Comparison of ENCODE assay signal across 21 cellular contexts in the genomic region with DNA sequence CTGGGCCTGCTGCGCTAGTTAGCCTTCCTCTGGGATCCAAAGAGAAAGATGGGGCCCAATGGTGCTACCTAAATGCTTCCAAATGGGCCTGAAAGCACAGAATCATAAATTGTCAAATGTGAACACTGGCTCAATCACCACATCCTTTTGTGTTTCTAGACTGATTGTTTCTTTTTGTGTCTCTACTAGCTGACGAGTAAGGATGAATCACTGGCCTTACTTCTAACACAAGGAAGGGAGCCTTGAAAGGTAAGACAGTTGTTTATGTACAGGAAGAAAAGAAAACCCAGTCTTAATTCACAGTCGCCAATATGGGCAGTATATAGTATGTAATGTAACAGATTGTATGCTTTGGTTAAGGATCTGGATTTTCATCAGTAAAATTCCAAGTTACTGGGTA.
DNase-seq lines count a peak whose midpoint lies in the region; ATAC-seq, FAIRE-seq and TF ChIP-seq lines count a peak whose summit lies in the region.
"Had no signal": no experiment of that assay in that cellular context is flagged by ENCODE, and none has a peak within 500 bp of the region (broad histone marks: within the 10 kb centered on the region; RNA-seq: fewer than 3 reads in every experiment).

No MANE protein-coding gene starts in this region.

- dilution Hi-C loops in keratinocyte (cut with MboI; ENCODE audit: extremely low pct_ligation_motif_present, low sequenced_read_pairs), result no loop called here

- no peak overlapping the region for H3K4me3 ChIP-seq in CD4-positive, CD25-positive, alpha-beta regulatory T cell (ENCODE audit: low read depth, low read length)
- H3K4me3 ChIP-seq in SU-DHL-6 (ENCODE audit: insufficient read depth, low read length, poor library complexity, severe bottlenecking) (no peak overlapping the region), keratinocyte (ENCODE audit: control insufficient read depth in 2 of 3, extremely low read depth in 1 of 3, insufficient read depth in 2 of 3, low read depth in 1 of 3, low read length in 3 of 3) (no peak overlapping the region)
- H3K4me3 ChIP-seq: GM23338, K562 had no signal

- FAIRE-seq in keratinocyte (lab: Jason Lieb, UNC), result peak; percentile 69
- FAIRE-seq: G401.6, GM18507, K562 had no signal

- peaks cover 3 to 16% (median 8%) of the 10 kb centered on the region in 7 donors for H3K9me3 Mint-ChIP-seq in CD4-positive, CD25-positive, alpha-beta regulatory T cell

- H3K9me3 ChIP-seq in CD4-positive, CD25-positive, alpha-beta regulatory T cell (ENCODE audit: control insufficient read depth in 2 of 2, low read length in 2 of 2), result no peaks in the 10 kb centered on the region
- no peaks in the 10 kb centered on the region for H3K9me3 ChIP-seq in SU-DHL-6 (ENCODE audit: insufficient read depth, low read length)
- H3K9me3 ChIP-seq in keratinocyte (ENCODE audit: control insufficient read depth, low read depth, low read length), result no peaks in the 10 kb centered on the region

- DNase-seq in CD4-positive, CD25-positive, alpha-beta regulatory T cell, result peak in 1 of 3 donors; percentile 33
- peak; percentile 6 for DNase-seq in ELR (ENCODE audit: low read depth)
- no peak for DNase-seq in keratinocyte (ENCODE audit: low read depth, low spot score)
- no peak for DNase-seq in RWPE1 (ENCODE audit: low spot score)
- DNase-seq: Calu3, DMS53, NCI-H1092, NCI-H2107, NCI-H2227 treated with DMSO at 0.1 percent for 48 hours, NCI-H526, OCI-M1, RPMI8226 had no signal

- H3K27me3 ChIP-seq in CD4-positive, CD25-positive, alpha-beta regulatory T cell (ENCODE audit: control insufficient read depth, insufficient read depth, low read length), result no peaks in the 10 kb centered on the region
- no peaks in the 10 kb centered on the region for H3K27me3 ChIP-seq in SU-DHL-6 (ENCODE audit: low read length)
- no peaks in the 10 kb centered on the region for H3K27me3 ChIP-seq in keratinocyte (ENCODE audit: control insufficient read depth, extremely low read depth, insufficient read depth, low read length)

- peak; percentile 42 to 74 for ATAC-seq in CD4-positive, CD25-positive, alpha-beta regulatory T cell (ENCODE audit: low read depth in 2 of 2)
- ATAC-seq in HG03439 (IDR thresholded peaks at IDR 0.05; ENCODE audit: unreplicated experiment), result no peak
- no peak for ATAC-seq in HG02678 (IDR thresholded peaks at IDR 0.05; ENCODE audit: unreplicated experiment)
- ATAC-seq in HG03571 (IDR thresholded peaks at IDR 0.05; ENCODE audit: unreplicated experiment), result no peak
- ATAC-seq: GM23338, K562 had no signal

- H4K20me1 ChIP-seq in SU-DHL-6 (ENCODE audit: low read depth, low read length) (no peaks in the 10 kb centered on the region), keratinocyte (ENCODE audit: control insufficient read depth, extremely low read depth, insufficient read depth, low read length) (no peaks in the 10 kb centered on the region)

- POLR2A ChIA-PET in RWPE1 (lab: Yijun Ruan, JAX; ENCODE audit: low non-redundant PET), result no interaction called here

- H3K9me2 ChIP-seq in SU-DHL-6 (replicated peaks; ENCODE audit: insufficient read depth, low read length), result no peaks in the 10 kb centered on the region

- H3K36me3 ChIP-seq in CD4-positive, CD25-positive, alpha-beta regulatory T cell (ENCODE audit: control insufficient read depth, insufficient read depth, low read length), result no peaks in the 10 kb centered on the region
- H3K36me3 ChIP-seq in SU-DHL-6 (ENCODE audit: low read length), result no peaks in the 10 kb centered on the region
- H3K36me3 ChIP-seq in keratinocyte (ENCODE audit: control insufficient read depth in 2 of 2, extremely low read depth in 1 of 2, insufficient read depth in 2 of 2, low read length in 2 of 2), result no peaks in the 10 kb centered on the region

- H3K4me3 Mint-ChIP-seq in CD4-positive, CD25-positive, alpha-beta regulatory T cell, result no peak overlapping the region
- H3K4me3 Mint-ChIP-seq: CD14-positive monocyte, GM23338 had no signal

- H3K36me3 Mint-ChIP-seq in CD4-positive, CD25-positive, alpha-beta regulatory T cell, result no peaks in the 10 kb centered on the region
- H3K36me3 Mint-ChIP-seq: CD14-positive monocyte had no signal

- H3K9me1 ChIP-seq in keratinocyte (ENCODE audit: control insufficient read depth, extremely low read depth, insufficient read depth, low read length), result no peaks in the 10 kb centered on the region

- H2AFZ ChIP-seq in SU-DHL-6 (ENCODE audit: low read depth, low read length, severe bottlenecking) (no peak overlapping the region), keratinocyte (ENCODE audit: control insufficient read depth, low read length) (no peak overlapping the region)
- H2AFZ ChIP-seq: GM23338 had no signal

- H3K27me3 Mint-ChIP-seq in CD4-positive, CD25-positive, alpha-beta regulatory T cell, result no peaks in the 10 kb centered on the region

- no peaks in the 10 kb centered on the region; the same call in 1 of the 2 replicates for H3F3A ChIP-seq in SU-DHL-6 (ENCODE audit: insufficient read depth)

- no peaks in the 10 kb centered on the region for H3K4me1 ChIP-seq in CD4-positive, CD25-positive, alpha-beta regulatory T cell (ENCODE audit: control insufficient read depth, insufficient read depth, low read length, poor library complexity, severe bottlenecking)
- peaks cover 2% of the 10 kb centered on the region for H3K4me1 ChIP-seq in keratinocyte (ENCODE audit: control insufficient read depth, extremely low read depth, insufficient read depth, low read length)

- no peak overlapping the region for H3K9ac ChIP-seq in SU-DHL-6 (ENCODE audit: low read length)
- no peak overlapping the region for H3K9ac ChIP-seq in keratinocyte (ENCODE audit: control insufficient read depth, extremely low read depth, insufficient read depth, low read length)

- H3K79me2 ChIP-seq in SU-DHL-6 (ENCODE audit: insufficient read depth, low read length) (no peaks in the 10 kb centered on the region), keratinocyte (ENCODE audit: control insufficient read depth, insufficient read depth, low read length) (no peaks in the 10 kb centered on the region)

- TF ChIP-seq CTCF in SU-DHL-6 (IDR thresholded peaks at IDR 0.05; ENCODE audit: insufficient read depth, low read length, poor library complexity, severe bottlenecking) (no peak), keratinocyte (optimal IDR thresholded peaks at IDR 0.05 in 1 of 3, IDR thresholded peaks at IDR 0.05 in 1 of 3, conservative IDR thresholded peaks at IDR 0.05 in 1 of 3; ENCODE audit: extremely low read depth in 1 of 3, insufficient read depth in 2 of 3, low read length in 3 of 3) (no peak), RWPE1 (conservative IDR thresholded peaks at IDR 0.05; ENCODE audit: low read depth) (no peak)

- H3K27ac Mint-ChIP-seq in CD4-positive, CD25-positive, alpha-beta regulatory T cell, result peak overlapping the region; percentile 31 to 82 (median 79)
- H3K27ac Mint-ChIP-seq: CD14-positive monocyte, GM23338 had no signal

- H3K4me2 ChIP-seq in SU-DHL-6 (ENCODE audit: low read depth, low read length, poor library complexity, severe bottlenecking), result no peak overlapping the region
- no peak overlapping the region for H3K4me2 ChIP-seq in keratinocyte (ENCODE audit: control insufficient read depth, extremely low read depth, insufficient read depth, low read depth, low read length)
- H3K4me2 ChIP-seq: GM23338 had no signal

- CTCF ChIA-PET in RWPE1 (lab: Yijun Ruan, JAX), result no interaction called here

- peaks cover 0 to 16% (median 7%) of the 10 kb centered on the region in 4 donors for H3K4me1 Mint-ChIP-seq in CD4-positive, CD25-positive, alpha-beta regulatory T cell
- H3K4me1 Mint-ChIP-seq: CD14-positive monocyte, GM23338 had no signal

- no peak overlapping the region for H3K27ac ChIP-seq in CD4-positive, CD25-positive, alpha-beta regulatory T cell (ENCODE audit: insufficient read depth, low read length, poor library complexity, severe bottlenecking)
- peak overlapping the region; percentile 55 for H3K27ac ChIP-seq in SU-DHL-6 (ENCODE audit: low read depth, low read length)
- no peak overlapping the region for H3K27ac ChIP-seq in keratinocyte (ENCODE audit: control insufficient read depth, insufficient read depth, low read length)
- H3K27ac ChIP-seq in RWPE1, result no peak overlapping the region

Comparison
In these comparisons a context has a peak if more than half of its experiments do, and no peak if none do; other contexts are left out.
1. ATAC-seq: peak in CD4-positive, CD25-positive, alpha-beta regulatory T cell (2 of 2); none in HG03439 (single experiment), HG02678 (single experiment) and HG03571 (single experiment).